ENCODE assay signal across 17 cellular contexts in genomic region chr10:114806572-114807391, GRCh38.
"Had no signal": no experiment of that assay in that cellular context is flagged by ENCODE, and none has a peak within 500 bp of the region (broad histone marks: within the 10 kb centered on the region; RNA-seq: fewer than 3 reads in every experiment).

No MANE protein-coding gene starts in this region.

- H3K9ac ChIP-seq: parathyroid adenoma had no signal

- H3K27me3 Mint-ChIP-seq: activated B cell treated with CpG ODN at 0.5 μM for 24 hours; activated CD8-positive, alpha-beta T cell treated with anti-CD3 and anti-CD28 coated beads for 36 hours; activated naive CD8-positive, alpha-beta T cell; stimulated activated memory B cell treated with anti-CD40 and anti-IgM and Interleukin-4, amounts not matched to agents 10 μg/mL and 1 μg/mL and 100 μg/mL, for 72 hours had no signal

- H3K4me3 Mint-ChIP-seq: activated B cell treated with CpG ODN at 0.5 μM for 24 hours; activated CD8-positive, alpha-beta T cell treated with anti-CD3 and anti-CD28 coated beads for 36 hours; activated naive CD8-positive, alpha-beta T cell; activated T-cell treated with anti-CD3 and anti-CD28 coated beads, Interleukin-2, amount 50 U/mL, for 4 hours; naive thymus-derived CD8-positive, alpha-beta T cell; stimulated activated memory B cell treated with anti-CD40 and anti-IgM and Interleukin-4, amounts not matched to agents 10 μg/mL and 1 μg/mL and 100 μg/mL, for 72 hours had no signal

- ATAC-seq: activated CD8-positive, alpha-beta T cell treated with anti-CD3 and anti-CD28 coated beads for 36 hours; activated T-cell treated with anti-CD3 and anti-CD28 coated beads, Interleukin-2, amount 50 U/mL, for 4 hours; esophagus mucosa; left lung; mucosa of descending colon; naive thymus-derived CD8-positive, alpha-beta T cell; stimulated activated memory B cell treated with anti-CD40 and anti-IgM and Interleukin-4, amounts not matched to agents 10 μg/mL and 1 μg/mL and 100 μg/mL, for 72 hours had no signal

- H3K9me3 Mint-ChIP-seq: activated B cell treated with CpG ODN at 0.5 μM for 24 hours; activated CD8-positive, alpha-beta T cell treated with anti-CD3 and anti-CD28 coated beads for 36 hours; activated T-cell treated with anti-CD3 and anti-CD28 coated beads, Interleukin-2, amount 50 U/mL, for 4 hours had no signal

- H3K36me3 ChIP-seq: brain microvascular endothelial cell, left lung had no signal

- H2AFZ ChIP-seq: parathyroid adenoma had no signal

- H3K36me3 Mint-ChIP-seq: stimulated activated memory B cell treated with anti-CD40 and anti-IgM and Interleukin-4, amounts not matched to agents 10 μg/mL and 1 μg/mL and 100 μg/mL, for 72 hours had no signal

- H3K27me3 ChIP-seq: brain microvascular endothelial cell, dorsolateral prefrontal cortex, left lung had no signal

- H3K9me3 ChIP-seq: mucosa of descending colon had no signal

- H3K27ac Mint-ChIP-seq: activated B cell treated with CpG ODN at 0.5 μM for 24 hours; activated CD8-positive, alpha-beta T cell treated with anti-CD3 and anti-CD28 coated beads for 36 hours; activated naive CD8-positive, alpha-beta T cell; stimulated activated memory B cell treated with anti-CD40 and anti-IgM and Interleukin-4, amounts not matched to agents 10 μg/mL and 1 μg/mL and 100 μg/mL, for 72 hours had no signal

- H3K4me1 ChIP-seq: left lung had no signal

- DNase-seq: activated B cell treated with CpG ODN at 0.5 μM for 24 hours; activated CD4-positive, alpha-beta T cell treated with anti-CD3 and anti-CD28 coated beads for 48 hours; activated CD8-positive, alpha-beta T cell treated with anti-CD3 and anti-CD28 coated beads for 36 hours; activated effector memory CD4-positive, alpha-beta T cell treated with anti-CD3 and anti-CD28 coated beads, Interleukin-2, amount 50 U/mL, for 16 hours; activated T-cell treated with anti-CD3 and anti-CD28 coated beads, Interleukin-2, amount 50 U/mL, for 4 hours; anterior cingulate cortex; brain microvascular endothelial cell; cerebellar nuclear complex; dorsolateral prefrontal cortex; head of caudate nucleus; left lung; mucosa of descending colon; naive thymus-derived CD8-positive, alpha-beta T cell had no signal

- H3K4me3 ChIP-seq: dorsolateral prefrontal cortex, left lung, mucosa of descending colon had no signal

- H3K27ac ChIP-seq: brain microvascular endothelial cell, dorsolateral prefrontal cortex, left lung, parathyroid adenoma had no signal

- H3K79me2 ChIP-seq: parathyroid adenoma had no signal
